In the genomic region with DNA sequence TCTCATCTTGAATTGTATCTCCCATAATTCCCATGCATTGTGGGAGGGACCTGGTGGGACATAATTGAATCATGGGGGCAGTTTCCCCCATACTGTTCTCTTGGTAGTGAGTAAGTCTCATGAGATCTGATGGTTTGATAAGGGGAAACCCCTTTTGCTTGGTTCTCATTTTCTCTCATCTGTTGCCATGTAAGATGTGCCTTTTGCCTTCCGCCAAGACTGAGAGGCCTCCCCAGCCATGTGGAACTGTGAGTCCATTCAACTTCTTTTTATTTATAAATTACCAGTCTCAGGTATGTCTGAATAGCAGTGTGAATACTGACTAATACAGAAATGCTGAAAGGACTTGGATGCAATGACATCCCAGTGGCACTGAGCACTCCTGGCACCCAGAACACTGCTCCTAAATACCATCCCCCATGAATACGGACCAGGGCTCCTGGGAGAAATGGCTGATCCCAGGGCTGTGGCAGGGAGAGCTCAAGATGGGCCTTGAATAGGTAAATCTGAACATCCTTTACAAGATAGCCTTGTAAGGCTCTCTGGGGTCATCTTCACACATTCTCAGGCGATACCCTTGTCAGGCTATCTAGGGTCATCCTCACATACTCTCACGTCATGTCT, we compare ENCODE assay signal across 1 cellular context.
A peak's percentile ranks its signal among the peaks of the same experiment; 100 is the strongest.
TF ChIP-seq lines count a peak whose summit lies in the region.

No MANE protein-coding gene starts in this region.

TF ChIP-seq in GM12878, 131 proteins besides CTCF, POLR2A, EP300 and RAD21:
- TF ChIP-seq, protein P1, sequence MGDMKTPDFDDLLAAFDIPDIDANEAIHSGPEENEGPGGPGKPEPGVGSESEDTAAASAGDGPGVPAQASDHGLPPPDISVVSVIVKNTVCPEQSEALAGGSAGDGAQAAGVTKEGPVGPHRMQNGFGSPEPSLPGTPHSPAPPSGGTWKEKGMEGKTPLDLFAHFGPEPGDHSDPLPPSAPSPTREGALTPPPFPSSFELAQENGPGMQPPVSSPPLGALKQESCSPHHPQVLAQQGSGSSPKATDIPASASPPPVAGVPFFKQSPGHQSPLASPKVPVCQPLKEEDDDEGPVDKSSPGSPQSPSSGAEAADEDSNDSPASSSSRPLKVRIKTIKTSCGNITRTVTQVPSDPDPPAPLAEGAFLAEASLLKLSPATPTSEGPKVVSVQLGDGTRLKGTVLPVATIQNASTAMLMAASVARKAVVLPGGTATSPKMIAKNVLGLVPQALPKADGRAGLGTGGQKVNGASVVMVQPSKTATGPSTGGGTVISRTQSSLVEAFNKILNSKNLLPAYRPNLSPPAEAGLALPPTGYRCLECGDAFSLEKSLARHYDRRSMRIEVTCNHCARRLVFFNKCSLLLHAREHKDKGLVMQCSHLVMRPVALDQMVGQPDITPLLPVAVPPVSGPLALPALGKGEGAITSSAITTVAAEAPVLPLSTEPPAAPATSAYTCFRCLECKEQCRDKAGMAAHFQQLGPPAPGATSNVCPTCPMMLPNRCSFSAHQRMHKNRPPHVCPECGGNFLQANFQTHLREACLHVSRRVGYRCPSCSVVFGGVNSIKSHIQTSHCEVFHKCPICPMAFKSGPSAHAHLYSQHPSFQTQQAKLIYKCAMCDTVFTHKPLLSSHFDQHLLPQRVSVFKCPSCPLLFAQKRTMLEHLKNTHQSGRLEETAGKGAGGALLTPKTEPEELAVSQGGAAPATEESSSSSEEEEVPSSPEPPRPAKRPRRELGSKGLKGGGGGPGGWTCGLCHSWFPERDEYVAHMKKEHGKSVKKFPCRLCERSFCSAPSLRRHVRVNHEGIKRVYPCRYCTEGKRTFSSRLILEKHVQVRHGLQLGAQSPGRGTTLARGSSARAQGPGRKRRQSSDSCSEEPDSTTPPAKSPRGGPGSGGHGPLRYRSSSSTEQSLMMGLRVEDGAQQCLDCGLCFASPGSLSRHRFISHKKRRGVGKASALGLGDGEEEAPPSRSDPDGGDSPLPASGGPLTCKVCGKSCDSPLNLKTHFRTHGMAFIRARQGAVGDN (IDR thresholded peaks at IDR 0.05), result 0 out of 2 replicates have a peak, but pooled peaks have one; percentile 17
- TF ChIP-seq CREM (IDR thresholded peaks at IDR 0.05; ENCODE audit: low read depth) (peak; percentile 60; the same call in 1 of the 2 replicates), SUPT20H (IDR thresholded peaks at IDR 0.05; ENCODE audit: borderline replicate concordance, control insufficient read depth, low read depth, low read length) (no peak), RFX5 (IDR thresholded peaks at IDR 0.05; ENCODE audit: low read depth, low read length) (peak; percentile 91), MEF2B (IDR thresholded peaks at IDR 0.05; ENCODE audit: partially characterized antibody, poor library complexity, severe bottlenecking) (peak; percentile 76), CREB1 (IDR thresholded peaks at IDR 0.05; ENCODE audit: low read depth) (peak; percentile 72)
- TF ChIP-seq, protein P2, sequence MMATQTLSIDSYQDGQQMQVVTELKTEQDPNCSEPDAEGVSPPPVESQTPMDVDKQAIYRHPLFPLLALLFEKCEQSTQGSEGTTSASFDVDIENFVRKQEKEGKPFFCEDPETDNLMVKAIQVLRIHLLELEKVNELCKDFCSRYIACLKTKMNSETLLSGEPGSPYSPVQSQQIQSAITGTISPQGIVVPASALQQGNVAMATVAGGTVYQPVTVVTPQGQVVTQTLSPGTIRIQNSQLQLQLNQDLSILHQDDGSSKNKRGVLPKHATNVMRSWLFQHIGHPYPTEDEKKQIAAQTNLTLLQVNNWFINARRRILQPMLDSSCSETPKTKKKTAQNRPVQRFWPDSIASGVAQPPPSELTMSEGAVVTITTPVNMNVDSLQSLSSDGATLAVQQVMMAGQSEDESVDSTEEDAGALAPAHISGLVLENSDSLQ (IDR thresholded peaks at IDR 0.05), result no peak
- TF ChIP-seq, protein P3, sequence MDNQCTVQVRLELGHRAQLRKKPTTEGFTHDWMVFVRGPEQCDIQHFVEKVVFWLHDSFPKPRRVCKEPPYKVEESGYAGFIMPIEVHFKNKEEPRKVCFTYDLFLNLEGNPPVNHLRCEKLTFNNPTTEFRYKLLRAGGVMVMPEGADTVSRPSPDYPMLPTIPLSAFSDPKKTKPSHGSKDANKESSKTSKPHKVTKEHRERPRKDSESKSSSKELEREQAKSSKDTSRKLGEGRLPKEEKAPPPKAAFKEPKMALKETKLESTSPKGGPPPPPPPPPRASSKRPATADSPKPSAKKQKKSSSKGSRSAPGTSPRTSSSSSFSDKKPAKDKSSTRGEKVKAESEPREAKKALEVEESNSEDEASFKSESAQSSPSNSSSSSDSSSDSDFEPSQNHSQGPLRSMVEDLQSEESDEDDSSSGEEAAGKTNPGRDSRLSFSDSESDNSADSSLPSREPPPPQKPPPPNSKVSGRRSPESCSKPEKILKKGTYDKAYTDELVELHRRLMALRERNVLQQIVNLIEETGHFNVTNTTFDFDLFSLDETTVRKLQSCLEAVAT (IDR thresholded peaks at IDR 0.05), result peak; percentile 58; the same call in 1 of the 2 replicates
